In genomic region chr12:95544756-95545155, GRCh38 we compare ENCODE assay signal across 2 cellular contexts.
TF ChIP-seq lines count a peak whose summit lies in the region.

No MANE protein-coding gene starts in this region.

TF ChIP-seq in HCT116, 20 proteins besides CTCF, POLR2A, EP300 and RAD21 (continued from another document):
- TF ChIP-seq ZFX (IDR thresholded peaks at IDR 0.05) (no peak), EZH2 (IDR thresholded peaks at IDR 0.05) (no peak), SIN3A (IDR thresholded peaks at IDR 0.05; ENCODE audit: low read depth) (no peak), JUND (IDR thresholded peaks at IDR 0.05) (no peak), SRF (IDR thresholded peaks at IDR 0.05; ENCODE audit: low read depth) (no peak), SP1 (IDR thresholded peaks at IDR 0.05; ENCODE audit: low read depth) (no peak), MAX (IDR thresholded peaks at IDR 0.05) (no peak), FOSL1 (IDR thresholded peaks at IDR 0.05; ENCODE audit: low read depth) (no peak), POLR2AphosphoS5 (IDR thresholded peaks at IDR 0.05; ENCODE audit: low read depth, low read length) (no peak)
- TF ChIP-seq, protein P1, sequence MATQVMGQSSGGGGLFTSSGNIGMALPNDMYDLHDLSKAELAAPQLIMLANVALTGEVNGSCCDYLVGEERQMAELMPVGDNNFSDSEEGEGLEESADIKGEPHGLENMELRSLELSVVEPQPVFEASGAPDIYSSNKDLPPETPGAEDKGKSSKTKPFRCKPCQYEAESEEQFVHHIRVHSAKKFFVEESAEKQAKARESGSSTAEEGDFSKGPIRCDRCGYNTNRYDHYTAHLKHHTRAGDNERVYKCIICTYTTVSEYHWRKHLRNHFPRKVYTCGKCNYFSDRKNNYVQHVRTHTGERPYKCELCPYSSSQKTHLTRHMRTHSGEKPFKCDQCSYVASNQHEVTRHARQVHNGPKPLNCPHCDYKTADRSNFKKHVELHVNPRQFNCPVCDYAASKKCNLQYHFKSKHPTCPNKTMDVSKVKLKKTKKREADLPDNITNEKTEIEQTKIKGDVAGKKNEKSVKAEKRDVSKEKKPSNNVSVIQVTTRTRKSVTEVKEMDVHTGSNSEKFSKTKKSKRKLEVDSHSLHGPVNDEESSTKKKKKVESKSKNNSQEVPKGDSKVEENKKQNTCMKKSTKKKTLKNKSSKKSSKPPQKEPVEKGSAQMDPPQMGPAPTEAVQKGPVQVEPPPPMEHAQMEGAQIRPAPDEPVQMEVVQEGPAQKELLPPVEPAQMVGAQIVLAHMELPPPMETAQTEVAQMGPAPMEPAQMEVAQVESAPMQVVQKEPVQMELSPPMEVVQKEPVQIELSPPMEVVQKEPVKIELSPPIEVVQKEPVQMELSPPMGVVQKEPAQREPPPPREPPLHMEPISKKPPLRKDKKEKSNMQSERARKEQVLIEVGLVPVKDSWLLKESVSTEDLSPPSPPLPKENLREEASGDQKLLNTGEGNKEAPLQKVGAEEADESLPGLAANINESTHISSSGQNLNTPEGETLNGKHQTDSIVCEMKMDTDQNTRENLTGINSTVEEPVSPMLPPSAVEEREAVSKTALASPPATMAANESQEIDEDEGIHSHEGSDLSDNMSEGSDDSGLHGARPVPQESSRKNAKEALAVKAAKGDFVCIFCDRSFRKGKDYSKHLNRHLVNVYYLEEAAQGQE (IDR thresholded peaks at IDR 0.05; ENCODE audit: low read depth): no peak

TF ChIP-seq in WTC11, 78 proteins besides CTCF, POLR2A, EP300 and RAD21 (continued from another document):
- TF ChIP-seq ZNF425 (CRISPR knock-in tag; conservative IDR thresholded peaks at IDR 0.05): no peak
- TF ChIP-seq TEAD4 (CRISPR knock-in tag; IDR thresholded peaks at IDR 0.05): no peak
- no peak for TF ChIP-seq E2F4 (CRISPR knock-in tag; IDR thresholded peaks at IDR 0.05; ENCODE audit: borderline replicate concordance, low read depth)
- no peak for TF ChIP-seq ZNF317 (CRISPR knock-in tag; IDR thresholded peaks at IDR 0.05; ENCODE audit: borderline replicate concordance, low read depth)
- no peak for TF ChIP-seq JUN (CRISPR knock-in tag; IDR thresholded peaks at IDR 0.05)
- TF ChIP-seq NFE2L1 (CRISPR knock-in tag; IDR thresholded peaks at IDR 0.05): no peak
- no peak for TF ChIP-seq GABPB1 (CRISPR knock-in tag; IDR thresholded peaks at IDR 0.05)
- TF ChIP-seq USF2 (CRISPR knock-in tag; IDR thresholded peaks at IDR 0.05): no peak
- no peak for TF ChIP-seq CREB1 (CRISPR knock-in tag; IDR thresholded peaks at IDR 0.05)
- no peak for TF ChIP-seq ZNF512 (CRISPR knock-in tag; IDR thresholded peaks at IDR 0.05; ENCODE audit: borderline replicate concordance)
- TF ChIP-seq FOXP1 (CRISPR knock-in tag; IDR thresholded peaks at IDR 0.05; ENCODE audit: borderline replicate concordance): no peak
- TF ChIP-seq, protein P2, sequence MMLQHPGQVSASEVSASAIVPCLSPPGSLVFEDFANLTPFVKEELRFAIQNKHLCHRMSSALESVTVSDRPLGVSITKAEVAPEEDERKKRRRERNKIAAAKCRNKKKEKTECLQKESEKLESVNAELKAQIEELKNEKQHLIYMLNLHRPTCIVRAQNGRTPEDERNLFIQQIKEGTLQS (CRISPR knock-in tag; conservative IDR thresholded peaks at IDR 0.05): no peak
- no peak for TF ChIP-seq JAZF1 (CRISPR knock-in tag; IDR thresholded peaks at IDR 0.05)
TF ChIP-seq in WTC11: peak in this region for 0.
